In genomic region chr20:49935746-49936152, GRCh38 we compare ENCODE assay signal across 8 cellular contexts. TPM values are rescaled to one million over a fixed set of nuclear protein-coding genes. Genes with fewer than 3 reads are reported as not detected.
DNase-seq lines count a peak whose midpoint lies in the region; ATAC-seq, FAIRE-seq and TF ChIP-seq lines count a peak whose summit lies in the region.

No MANE protein-coding gene starts in this region.

- no peak for FAIRE-seq in kidney (lab: Jason Lieb, UNC)

- peak overlapping the region; percentile 93 to 99 for H3K4me3 Mint-ChIP-seq in activated T-cell treated with anti-CD3 and anti-CD28 coated beads, Interleukin-2, amount 50 U/mL, for 72 hours
- H3K4me3 Mint-ChIP-seq in activated CD8-positive, alpha-beta T cell treated with anti-CD3 and anti-CD28 coated beads, Interleukin-2, amount 10 ng/mL, durations not matched to agents 7 days and 5 days, result peak overlapping the region; percentile 96

- H3K9me3 ChIP-seq in kidney (ENCODE audit: control insufficient read depth in 1 of 2, low read length in 2 of 2), result no peaks in the 10 kb centered on the region
- no peaks in the 10 kb centered on the region for H3K9me3 ChIP-seq in tibial artery

- H3K36me3 ChIP-seq in kidney (ENCODE audit: control insufficient read depth in 1 of 2, insufficient read depth in 2 of 2, low read length in 2 of 2) (peaks cover 0 to 3% of the 10 kb centered on the region in 2 donors), tibial artery (peaks cover 0 to 2% (median 0%) of the 10 kb centered on the region in 3 donors)

- POLR2A ChIA-PET in activated CD8-positive, alpha-beta T cell treated with anti-CD3 and anti-CD28 coated beads, Interleukin-2, amount 10 ng/mL, durations not matched to agents 7 days and 5 days (lab: Charles Lee), result interaction anchor here (0.7 to 2.7 kb wide), 6 partner anchors 9 to 136 kb away, joined by 3 to 17 read pairs (median 6); partner anchors contain the start of gene SPATA2

- H3K4me3 ChIP-seq in kidney (ENCODE audit: low read length in 2 of 2) (peak overlapping the region; percentile 60 to 98), tibial artery (peak overlapping the region; percentile 86 to 87)

- DNase-seq in activated T-cell treated with anti-CD3 and anti-CD28 coated beads, Interleukin-2, amount 50 U/mL, for 72 hours, result no peak
- no peak for DNase-seq in activated T-cell treated with anti-CD3 and anti-CD28 coated beads for 4 hours
- no peak for DNase-seq in activated CD8-positive, alpha-beta T cell treated with anti-CD3 and anti-CD28 coated beads, Interleukin-2, amount 10 ng/mL, durations not matched to agents 7 days and 5 days
- DNase-seq in kidney, result peak; percentile 85
- no peak for DNase-seq in tibial artery
- no peak for DNase-seq in NCI-H1436 treated with DMSO at 0.1 percent for 48 hours (lab: John Stamatoyannopoulos, UW)
- DNase-seq in kidney tubule cell (ENCODE audit: low spot score), result no peak

- H3K9me3 Mint-ChIP-seq in activated T-cell treated with anti-CD3 and anti-CD28 coated beads, Interleukin-2, amount 50 U/mL, for 72 hours, result no peaks in the 10 kb centered on the region
- H3K9me3 Mint-ChIP-seq in activated CD8-positive, alpha-beta T cell treated with anti-CD3 and anti-CD28 coated beads, Interleukin-2, amount 10 ng/mL, durations not matched to agents 7 days and 5 days (ENCODE audit: insufficient read depth), result no peaks in the 10 kb centered on the region

- TF ChIP-seq CTCF in kidney (IDR thresholded peaks at IDR 0.05; ENCODE audit: borderline replicate concordance, extremely low read depth, insufficient read depth) (no peak), tibial artery (IDR thresholded peaks at IDR 0.05) (no peak)

- intact Hi-C loops in kidney (cut with DNase I), result no loop called here
- intact Hi-C loops in tibial artery (cut with DNase I; ENCODE audit: low total_unique reads), result no loop called here

- H3K27ac ChIP-seq in kidney (ENCODE audit: low read depth in 2 of 2, low read length in 2 of 2) (peak overlapping the region; percentile 51 to 78), tibial artery (peak overlapping the region; percentile 86 to 91)

- peaks cover 2 to 5% of the 10 kb centered on the region in 2 donors for H3K36me3 Mint-ChIP-seq in activated T-cell treated with anti-CD3 and anti-CD28 coated beads, Interleukin-2, amount 50 U/mL, for 72 hours (ENCODE audit: insufficient read depth in 2 of 2)
- peaks cover 14% of the 10 kb centered on the region for H3K36me3 Mint-ChIP-seq in activated CD8-positive, alpha-beta T cell treated with anti-CD3 and anti-CD28 coated beads, Interleukin-2, amount 10 ng/mL, durations not matched to agents 7 days and 5 days (ENCODE audit: low read depth)

- no peaks in the 10 kb centered on the region for H3K27me3 Mint-ChIP-seq in activated T-cell treated with anti-CD3 and anti-CD28 coated beads, Interleukin-2, amount 50 U/mL, for 72 hours (ENCODE audit: low read depth)
- H3K27me3 Mint-ChIP-seq in activated CD8-positive, alpha-beta T cell treated with anti-CD3 and anti-CD28 coated beads, Interleukin-2, amount 10 ng/mL, durations not matched to agents 7 days and 5 days (ENCODE audit: low read depth), result no peaks in the 10 kb centered on the region

- ATAC-seq in activated T-cell treated with anti-CD3 and anti-CD28 coated beads, Interleukin-2, amount 50 U/mL, for 72 hours (replicated peaks in 1 of 2), result peak; percentile 11 to 16
- ATAC-seq in activated CD8-positive, alpha-beta T cell treated with anti-CD3 and anti-CD28 coated beads, Interleukin-2, amount 10 ng/mL, durations not matched to agents 7 days and 5 days, result peak; percentile 2
- ATAC-seq in GM18519 (IDR thresholded peaks at IDR 0.05; ENCODE audit: low FRiP score, unreplicated experiment), result no peak

- peaks cover 35% of the 10 kb centered on the region for H3K4me1 Mint-ChIP-seq in activated T-cell treated with anti-CD3 and anti-CD28 coated beads, Interleukin-2, amount 50 U/mL, for 72 hours (ENCODE audit: low read depth)
- peaks cover 40% of the 10 kb centered on the region for H3K4me1 Mint-ChIP-seq in activated CD8-positive, alpha-beta T cell treated with anti-CD3 and anti-CD28 coated beads, Interleukin-2, amount 10 ng/mL, durations not matched to agents 7 days and 5 days (ENCODE audit: low read depth)

- CTCF ChIA-PET in activated CD8-positive, alpha-beta T cell treated with anti-CD3 and anti-CD28 coated beads, Interleukin-2, amount 10 ng/mL, durations not matched to agents 7 days and 5 days (lab: Charles Lee), result interaction anchor here (0.9 to 4.6 kb wide), 7 partner anchors 9 to 398 kb away, joined by 3 to 26 read pairs (median 4); no protein-coding TSS in a partner anchor

- no peak overlapping the region for H3K27ac Mint-ChIP-seq in activated T-cell treated with anti-CD3 and anti-CD28 coated beads, Interleukin-2, amount 50 U/mL, for 72 hours
- H3K27ac Mint-ChIP-seq in activated CD8-positive, alpha-beta T cell treated with anti-CD3 and anti-CD28 coated beads, Interleukin-2, amount 10 ng/mL, durations not matched to agents 7 days and 5 days, result no peak overlapping the region

- H3K27me3 ChIP-seq in tibial artery, result no peaks in the 10 kb centered on the region

- H3K4me1 ChIP-seq in kidney (ENCODE audit: control insufficient read depth in 1 of 2, insufficient read depth in 1 of 2, low read depth in 1 of 2, low read length in 2 of 2) (peaks cover 7 to 24% of the 10 kb centered on the region in 2 donors), tibial artery (peaks cover 0 to 31% (median 25%) of the 10 kb centered on the region in 4 donors)

- H3K9ac ChIP-seq in kidney (ENCODE audit: low read length in 2 of 2), result peak overlapping the region; percentile 13 to 46

RNA-seq across cellular contexts. Expression of gene RNF114, which starts 0.4 kb away (rescaled TPM):
- total RNA-seq in activated T-cell treated with anti-CD3 and anti-CD28 coated beads, Interleukin-2, amount 50 U/mL, for 72 hours, result 100 to 1,000 TPM in 1 of 2 donors, 10 to 100 TPM in 1; 99.2 to 113 TPM
- 10 to 100 TPM; 50.1 to 54.8 TPM for total RNA-seq in activated CD8-positive, alpha-beta T cell treated with anti-CD3 and anti-CD28 coated beads, Interleukin-2, amount 10 ng/mL, durations not matched to agents 7 days and 5 days
- total RNA-seq in kidney, result 89.2 TPM
- polyA plus RNA-seq in kidney (ENCODE audit: insufficient read depth, low read depth, low replicate concordance), result 70.7 TPM

RNA-seq across cellular contexts. Expression of gene SPATA2, which starts 20.4 kb away (rescaled TPM):
- 10 to 100 TPM; 10.6 to 10.8 TPM for total RNA-seq in activated T-cell treated with anti-CD3 and anti-CD28 coated beads, Interleukin-2, amount 50 U/mL, for 72 hours
- total RNA-seq in activated CD8-positive, alpha-beta T cell treated with anti-CD3 and anti-CD28 coated beads, Interleukin-2, amount 10 ng/mL, durations not matched to agents 7 days and 5 days, result 1 to 10 TPM; 7.6 to 7.7 TPM
- total RNA-seq in kidney, result 9.0 TPM
- 5.8 TPM for polyA plus RNA-seq in kidney (ENCODE audit: insufficient read depth, low read depth, low replicate concordance)

RNA-seq across cellular contexts. Expression of gene SNAI1, which starts 47.0 kb away (rescaled TPM):
- total RNA-seq in activated T-cell treated with anti-CD3 and anti-CD28 coated beads, Interleukin-2, amount 50 U/mL, for 72 hours, result 1 to 10 TPM; 1.3 TPM
- under 1 TPM; 0.37 to 0.47 TPM for total RNA-seq in activated CD8-positive, alpha-beta T cell treated with anti-CD3 and anti-CD28 coated beads, Interleukin-2, amount 10 ng/mL, durations not matched to agents 7 days and 5 days
- 3.7 TPM for total RNA-seq in kidney
- polyA plus RNA-seq in kidney (ENCODE audit: insufficient read depth, low read depth, low replicate concordance), result 4.5 TPM
